ENCODE assay signal across 24 cellular contexts in genomic region chr20:33482581-33482980, GRCh38. TPM values are rescaled to one million over a fixed set of nuclear protein-coding genes. Genes with fewer than 3 reads are reported as not detected.
A peak's percentile ranks its signal among the peaks of the same experiment; 100 is the strongest.
DNase-seq lines count a peak whose midpoint lies in the region; FAIRE-seq and TF ChIP-seq lines count a peak whose summit lies in the region.
"Had no signal": no experiment of that assay in that cellular context is flagged by ENCODE, and none has a peak within 500 bp of the region (broad histone marks: within the 10 kb centered on the region; RNA-seq: fewer than 3 reads in every experiment).

No MANE protein-coding gene starts in this region.

- H3K27me3 ChIP-seq in Karpas-422 (ENCODE audit: low read length) = no peaks in the 10 kb centered on the region
- H3K27me3 ChIP-seq in mucosa of rectum (ENCODE audit: control insufficient read depth in 2 of 2, insufficient read depth in 2 of 2, low read length in 2 of 2) = no peaks in the 10 kb centered on the region
- H3K27me3 ChIP-seq: upper lobe of left lung had no signal

- no peaks in the 10 kb centered on the region for H3K79me2 ChIP-seq in Karpas-422 (ENCODE audit: low read length)

- peak overlapping the region; percentile 72; the same call in 1 of the 2 replicates for H2AFZ ChIP-seq in Karpas-422 (ENCODE audit: low read length)

- no peaks in the 10 kb centered on the region for H3K9me2 ChIP-seq in Karpas-422 (replicated peaks; ENCODE audit: insufficient read depth, low read length)

- H3K36me3 ChIP-seq in Karpas-422 (ENCODE audit: insufficient read depth, low read length) = no peaks in the 10 kb centered on the region
- no peaks in the 10 kb centered on the region for H3K36me3 ChIP-seq in mucosa of rectum (ENCODE audit: control insufficient read depth in 2 of 2, insufficient read depth in 2 of 2, low read length in 2 of 2)
- H3K36me3 ChIP-seq: upper lobe of left lung had no signal

- H3K9me3 ChIP-seq in Karpas-422 (ENCODE audit: low read length) (no peaks in the 10 kb centered on the region), mucosa of rectum (ENCODE audit: control insufficient read depth in 2 of 2, low read length in 2 of 2) (no peaks in the 10 kb centered on the region)
- H3K9me3 ChIP-seq: upper lobe of left lung had no signal

- no peak overlapping the region for H3K4me2 ChIP-seq in Karpas-422 (ENCODE audit: low read depth, low read length, poor library complexity, severe bottlenecking)

- no peak for TF ChIP-seq POLR2A in erythroblast (IDR thresholded peaks at IDR 0.05; ENCODE audit: low read length)

- H3K4me3 ChIP-seq in Karpas-422 (ENCODE audit: low read length) = no peak overlapping the region
- no peak overlapping the region for H3K4me3 ChIP-seq in mucosa of rectum (ENCODE audit: low read length in 2 of 2)
- H3K4me3 ChIP-seq: upper lobe of left lung had no signal

- H3K9ac ChIP-seq in Karpas-422 (ENCODE audit: low read length) (no peak overlapping the region), mucosa of rectum (ENCODE audit: low read depth in 1 of 2, low read length in 2 of 2) (no peak overlapping the region)

- DNase-seq in DMS 273 treated with DMSO at 0.1 percent for 48 hours (lab: John Stamatoyannopoulos, UW) (peak; percentile 20), Karpas-422 (no peak), NCI-H82 treated with DMSO at 0.1 percent for 48 hours (lab: John Stamatoyannopoulos, UW; ENCODE audit: unreplicated experiment) (peak; percentile 56), erythroblast (lab: John Stamatoyannopoulos, UW) (no peak), D721Med (ENCODE audit: insufficient read length, low spot score) (no peak), NCI-H774 (lab: John Stamatoyannopoulos, UW) (no peak)
- DNase-seq in activated CD4-positive, alpha-beta T cell treated with anti-CD3 and anti-CD28 coated beads, Interleukin-2, amount 50 U/mL, for 1 hour = no peak
- DNase-seq: activated CD4-positive, CD25-positive, alpha-beta regulatory T cell treated with anti-CD3 and anti-CD28 coated beads, Interleukin-2, amount 50 U/mL, for 72 hours; activated CD8-positive, alpha-beta T cell treated with anti-CD3 and anti-CD28 coated beads for 36 hours; activated effector memory CD4-positive, alpha-beta T cell treated with anti-CD3 and anti-CD28 coated beads, Interleukin-2, amount 50 U/mL, for 16 hours; activated naive CD8-positive, alpha-beta T cell treated with anti-CD3 and anti-CD28 coated beads, Interleukin-2, amount 10 ng/mL, durations not matched to agents 7 days and 5 days; activated T-cell treated with anti-CD3 and anti-CD28 coated beads for 4 hours; CD8-positive, alpha-beta memory T cell; cerebellar nuclear complex; kidney glomerular epithelial cell; NCI-H1105 treated with DMSO at 0.1 percent for 48 hours; NK-92 treated with Interleukin-12 subunit alpha and Interleukin-12 subunit beta, amount 100 ng/mL, for 24 hours; stimulated activated CD4-positive, alpha-beta T cell treated with anti-CD3 and anti-CD28 coated beads, Interleukin-1b, Interleukin-23, amount 100 ng/mL, for 48 hours; T-cell; upper lobe of left lung had no signal

- H3K4me1 ChIP-seq in Karpas-422 (ENCODE audit: low read length) = peaks cover 19% of the 10 kb centered on the region
- peaks cover 5 to 7% of the 10 kb centered on the region in 2 donors for H3K4me1 ChIP-seq in mucosa of rectum (ENCODE audit: control insufficient read depth in 2 of 2, insufficient read depth in 2 of 2, low read length in 2 of 2)
- H3K4me1 ChIP-seq: upper lobe of left lung had no signal

- no peak for TF ChIP-seq CTCF in D721Med (IDR thresholded peaks at IDR 0.05; ENCODE audit: insufficient read depth, missing control alignments)

- no peak for FAIRE-seq in D721Med (lab: Jason Lieb, UNC)
- FAIRE-seq: GM12891 had no signal

- no peaks in the 10 kb centered on the region for H4K20me1 ChIP-seq in Karpas-422 (ENCODE audit: insufficient read depth, low read depth, low read length)

- H3K27ac ChIP-seq in Karpas-422 (ENCODE audit: low read length) (peak overlapping the region; percentile 50; the same call in 1 of the 2 replicates), mucosa of rectum (ENCODE audit: low read depth in 2 of 2, low read length in 2 of 2) (peak overlapping the region; percentile 32 to 45)
- H3K27ac ChIP-seq: epithelial cell of prostate, HL-60, upper lobe of left lung had no signal

RNA-seq across cellular contexts. Expression of gene CBFA2T2, which starts 7.3 kb away (rescaled TPM):
- total RNA-seq in Karpas-422 (2014; rRNA removed; shearing (Covaris generic); ENCODE audit: low replicate concordance) = 47.6 and 54.8 TPM in 2 replicates

RNA-seq across cellular contexts. Expression of gene SNTA1, which starts 39.0 kb away (rescaled TPM):
- 51.4 and 85.6 TPM in 2 replicates for total RNA-seq in Karpas-422 (2014; rRNA removed; shearing (Covaris generic); ENCODE audit: low replicate concordance)

Comparison
In these comparisons a context has a peak if more than half of its experiments do, and no peak if none do; other contexts are left out.
1. DNase-seq: peak in DMS 273 treated with DMSO at 0.1 percent for 48 hours (single experiment) and NCI-H82 treated with DMSO at 0.1 percent for 48 hours (single experiment); none in Karpas-422 (single experiment), activated CD4-positive, alpha-beta T cell treated with anti-CD3 and anti-CD28 coated beads, Interleukin-2, amount 50 U/mL, for 1 hour (single experiment), erythroblast (0 of 2), D721Med (single experiment) and NCI-H774 (single experiment).